In the genomic region with DNA sequence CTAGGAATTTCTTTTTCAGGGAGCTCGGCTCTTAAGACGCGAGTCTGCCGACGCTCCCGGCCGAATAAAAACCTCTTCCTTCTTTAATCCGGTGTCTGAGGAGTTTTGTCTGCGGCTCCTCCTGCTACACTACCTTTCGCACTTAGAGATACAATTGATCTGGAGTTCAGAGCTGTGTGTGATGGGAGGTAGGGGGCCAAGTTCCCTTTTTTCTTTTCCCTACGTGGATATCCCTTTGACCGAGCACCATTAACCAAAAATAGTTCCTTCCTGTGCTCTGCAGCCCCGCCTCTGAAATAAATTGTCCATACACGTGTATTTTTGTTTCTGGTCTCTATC, we compare ENCODE assay signal across 8 cellular contexts. TPM values are rescaled to one million over a fixed set of nuclear protein-coding genes. Genes with fewer than 3 reads are reported as not detected.
DNase-seq lines count a peak whose midpoint lies in the region; ATAC-seq, FAIRE-seq and TF ChIP-seq lines count a peak whose summit lies in the region.

No MANE protein-coding gene starts in this region.

- no peak for TF ChIP-seq POLR2A in GM12892 (IDR thresholded peaks at IDR 0.05; ENCODE audit: low read depth, low read length)

- H3K36me3 Mint-ChIP-seq in endothelial cell (ENCODE audit: low read depth, unreplicated experiment), result peaks cover 15% of the 10 kb centered on the region
- peaks cover 10 to 15% (median 11%) of the 10 kb centered on the region in 3 donors for H3K36me3 Mint-ChIP-seq in naive thymus-derived CD8-positive, alpha-beta T cell

- H4K20me1 ChIP-seq in SU-DHL-6 (ENCODE audit: low read depth, low read length), result no peaks in the 10 kb centered on the region; the same call in 1 of the 2 replicates

- peaks cover 5% of the 10 kb centered on the region for H3K27me3 Mint-ChIP-seq in endothelial cell (ENCODE audit: unreplicated experiment)
- H3K27me3 Mint-ChIP-seq in naive thymus-derived CD8-positive, alpha-beta T cell, result no peaks in the 10 kb centered on the region

- peak overlapping the region; percentile 83 for H3K4me3 ChIP-seq in SU-DHL-6 (ENCODE audit: insufficient read depth, low read length, poor library complexity, severe bottlenecking)

- peaks cover 26% of the 10 kb centered on the region for H3K4me1 Mint-ChIP-seq in endothelial cell (ENCODE audit: unreplicated experiment)
- H3K4me1 Mint-ChIP-seq in naive thymus-derived CD8-positive, alpha-beta T cell, result peaks cover 25 to 52% (median 46%) of the 10 kb centered on the region in 4 donors

- H3K4me3 Mint-ChIP-seq in endothelial cell (ENCODE audit: unreplicated experiment), result peak overlapping the region; percentile 95
- peak overlapping the region; percentile 92 to 100 (median 98) for H3K4me3 Mint-ChIP-seq in naive thymus-derived CD8-positive, alpha-beta T cell

- H3K4me2 ChIP-seq in SU-DHL-6 (ENCODE audit: low read depth, low read length, poor library complexity, severe bottlenecking), result peak overlapping the region; percentile 94

- TF ChIP-seq CTCF in SU-DHL-6 (IDR thresholded peaks at IDR 0.05; ENCODE audit: insufficient read depth, low read length, poor library complexity, severe bottlenecking) (no peak), endothelial cell (IDR thresholded peaks at IDR 0.05; ENCODE audit: unreplicated experiment) (no peak), GM20000 (IDR thresholded peaks at IDR 0.05; ENCODE audit: extremely low read depth, missing control alignments) (no peak)

- POLR2A ChIA-PET in naive thymus-derived CD8-positive, alpha-beta T cell (lab: Charles Lee), result interaction anchor here (0.6 to 2.1 kb wide), 10 partner anchors 8 to 222 kb away, joined by 3 to 17 read pairs (median 4); a partner anchor contains a TSS

- DNase-seq in stimulated activated CD4-positive, alpha-beta T cell treated with anti-CD3 and anti-CD28 coated beads, Interleukin-15, amount 100 ng/mL, for 24 hours, result peak; percentile 15
- DNase-seq in stimulated activated CD4-positive, alpha-beta T cell treated with anti-CD3 and anti-CD28 coated beads, Interleukin-4, amount 100 ng/mL, for 4 hours, result no peak
- DNase-seq in endothelial cell (ENCODE audit: low spot score) (peak; percentile 14), GM20000 (ENCODE audit: low spot score) (no peak), GM12892 (ENCODE audit: insufficient read length) (no peak)
- peak in 1 of 10 donors; percentile 10 for DNase-seq in naive thymus-derived CD8-positive, alpha-beta T cell

- H3K9me3 Mint-ChIP-seq in endothelial cell (ENCODE audit: unreplicated experiment), result no peaks in the 10 kb centered on the region
- H3K9me3 Mint-ChIP-seq in naive thymus-derived CD8-positive, alpha-beta T cell, result no peaks in the 10 kb centered on the region

- peak overlapping the region; percentile 64 for H3K27ac Mint-ChIP-seq in endothelial cell (ENCODE audit: unreplicated experiment)
- peak overlapping the region; percentile 95 to 99 (median 98) for H3K27ac Mint-ChIP-seq in naive thymus-derived CD8-positive, alpha-beta T cell

- peak overlapping the region; percentile 79 for H3K9ac ChIP-seq in SU-DHL-6 (ENCODE audit: low read length)

- H3K27me3 ChIP-seq in SU-DHL-6 (ENCODE audit: low read length), result no peaks in the 10 kb centered on the region

- no peak for FAIRE-seq in GM12892 (lab: Jason Lieb, UNC)

- H3K9me3 ChIP-seq in SU-DHL-6 (ENCODE audit: insufficient read depth, low read length), result no peaks in the 10 kb centered on the region

- ATAC-seq in HG03135 (IDR thresholded peaks at IDR 0.05; ENCODE audit: unreplicated experiment), result peak; percentile 17
- peak; percentile 6 to 8 for ATAC-seq in naive thymus-derived CD8-positive, alpha-beta T cell

- no peaks in the 10 kb centered on the region for H3K36me3 ChIP-seq in SU-DHL-6 (ENCODE audit: low read length)

- no peaks in the 10 kb centered on the region for H3K9me2 ChIP-seq in SU-DHL-6 (replicated peaks; ENCODE audit: insufficient read depth, low read length)

- no peaks in the 10 kb centered on the region for H3F3A ChIP-seq in SU-DHL-6 (ENCODE audit: insufficient read depth)

- H3K27ac ChIP-seq in SU-DHL-6 (ENCODE audit: low read depth, low read length), result peak overlapping the region; percentile 44

- 0 out of 2 replicates have a peak, but pooled peaks cover 5% of the 10 kb centered on the region for H3K79me2 ChIP-seq in SU-DHL-6 (ENCODE audit: insufficient read depth, low read length)

- peak overlapping the region; percentile 78 for H2AFZ ChIP-seq in SU-DHL-6 (ENCODE audit: low read depth, low read length, severe bottlenecking)

RNA-seq across cellular contexts. Expression of a gene that starts 0.6 kb away (rescaled TPM):
- total RNA-seq in endothelial cell (ENCODE audit: unreplicated experiment), result 16.6 TPM
- 10 to 100 TPM; 18.3 to 18.9 TPM for total RNA-seq in naive thymus-derived CD8-positive, alpha-beta T cell
- polyA plus RNA-seq in naive thymus-derived CD8-positive, alpha-beta T cell, result 10 to 100 TPM; 17.3 to 22.0 (median 17.9) TPM
- 25.6 TPM for polyA plus RNA-seq in GM12892 (2012; ENCODE audit: missing spikeins)

Comparison
In these comparisons a context has a peak if more than half of its experiments do, and no peak if none do; other contexts are left out.
1. DNase-seq: peak in stimulated activated CD4-positive, alpha-beta T cell treated with anti-CD3 and anti-CD28 coated beads, Interleukin-15, amount 100 ng/mL, for 24 hours (single experiment) and endothelial cell (single experiment); none in stimulated activated CD4-positive, alpha-beta T cell treated with anti-CD3 and anti-CD28 coated beads, Interleukin-4, amount 100 ng/mL, for 4 hours (0 of 2), GM20000 (single experiment) and GM12892 (single experiment).